ENCODE assay signal across 14 cellular contexts in the genomic region with DNA sequence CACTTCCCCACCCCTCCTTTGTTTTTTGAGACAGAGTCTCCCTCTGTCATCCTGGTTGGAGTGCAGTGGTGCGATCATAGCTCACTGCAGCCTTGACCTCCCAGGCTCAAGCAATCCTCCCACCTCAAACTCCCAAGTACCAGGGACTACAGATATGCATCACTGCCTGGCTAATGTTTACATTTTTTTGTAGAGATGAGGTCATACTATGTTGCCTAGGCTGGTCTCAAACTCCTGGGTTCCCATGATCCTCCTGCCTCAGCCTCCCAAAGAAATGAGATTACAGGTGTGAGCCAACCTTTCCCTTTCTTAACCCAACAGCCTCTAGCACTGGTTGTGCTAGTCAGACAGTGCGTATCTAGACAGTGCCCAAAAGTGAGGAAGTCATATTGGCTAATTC. TPM values are rescaled to one million over a fixed set of nuclear protein-coding genes. Genes with fewer than 3 reads are reported as not detected.
DNase-seq lines count a peak whose midpoint lies in the region; ATAC-seq and TF ChIP-seq lines count a peak whose summit lies in the region.
"Had no signal": no experiment of that assay in that cellular context is flagged by ENCODE, and none has a peak within 500 bp of the region (broad histone marks: within the 10 kb centered on the region; RNA-seq: fewer than 3 reads in every experiment).

No MANE protein-coding gene starts in this region.

- CTCF ChIA-PET in HEK293 (lab: Yijun Ruan, JAX): interaction anchor here (0.9 to 1.7 kb wide), 2 partner anchors 179 to 267 kb away, joined by 3 to 9 read pairs; no protein-coding TSS in a partner anchor
- CTCF ChIA-PET in activated CD4-positive, alpha-beta T cell treated with anti-CD3 and anti-CD28 coated beads for 36 hours (lab: Charles Lee): interaction anchor here (0.9 to 6.7 kb wide), 2 partner anchors 15 to 187 kb away, joined by 3 to 32 read pairs; no protein-coding TSS in a partner anchor

- no peak overlapping the region for H3K4me3 ChIP-seq in HEK293 (ENCODE audit: low read depth, low read length)
- H3K4me3 ChIP-seq in body of pancreas: no peak overlapping the region
- H3K4me3 ChIP-seq: GM23338 had no signal

- POLR2A ChIA-PET in HEK293 (lab: Yijun Ruan, JAX): no interaction called here
- POLR2A ChIA-PET in activated CD4-positive, alpha-beta T cell treated with anti-CD3 and anti-CD28 coated beads for 36 hours (lab: Charles Lee): no interaction called here

- H3K9me3 ChIP-seq in HEK293 (ENCODE audit: control insufficient read depth, insufficient read depth, low read depth, low read length): no peaks in the 10 kb centered on the region
- no peaks in the 10 kb centered on the region for H3K9me3 ChIP-seq in body of pancreas

- H3K4me3 Mint-ChIP-seq in osteocyte (ENCODE audit: unreplicated experiment): no peak overlapping the region
- no peak overlapping the region for H3K4me3 Mint-ChIP-seq in activated CD4-positive, alpha-beta T cell treated with anti-CD3 and anti-CD28 coated beads for 36 hours
- H3K4me3 Mint-ChIP-seq: CD14-positive monocyte; CD8-positive, alpha-beta T cell; GM23338 had no signal

- H3K27ac ChIP-seq in HEK293 (ENCODE audit: extremely low read depth, low read depth, low read length): no peak overlapping the region
- peak overlapping the region; percentile 27 to 94 (median 70) for H3K27ac ChIP-seq in body of pancreas

- TF ChIP-seq CTCF in HEK293 (tag by site-specific recombination; IDR thresholded peaks at IDR 0.05) (no peak), body of pancreas (IDR thresholded peaks at IDR 0.05) (no peak), osteocyte (IDR thresholded peaks at IDR 0.05) (no peak)

- DNase-seq in ACHN (peak; percentile 4), body of pancreas (no peak), left kidney (ENCODE audit: low read depth, low spot score) (peak; percentile 55), osteocyte (ENCODE audit: extremely low spot score, unreplicated experiment) (no peak), NCI-H2029 (lab: John Stamatoyannopoulos, UW) (no peak), retina (no peak)
- no peak for DNase-seq in activated CD4-positive, alpha-beta T cell treated with anti-CD3 and anti-CD28 coated beads for 36 hours
- DNase-seq: CD8-positive, alpha-beta T cell; COR-L47; H7 had no signal

- intact Hi-C loops in body of pancreas (cut with DNase I): no loop called here
- intact Hi-C loops in activated CD4-positive, alpha-beta T cell treated with anti-CD3 and anti-CD28 coated beads for 36 hours (cut with DNase I, micrococcal nuclease): no loop called here

- no peak for TF ChIP-seq POLR2A in body of pancreas (IDR thresholded peaks at IDR 0.05)

- in situ Hi-C loops in ACHN (cut with HindIII; ENCODE audit: low pct_ligation_motif_present, low pct_unique_long_range_greater_than_20kb, low sequenced_read_pairs): loop anchor here (25.0 kb wide), 1 partner anchor 172 kb away; no protein-coding TSS in a partner anchor

- 81 to 84% methylated on average over 2 of the region's 2 CpGs for WGBS in body of pancreas, 2 donors

- H3K36me3 ChIP-seq in HEK293 (ENCODE audit: control insufficient read depth in 2 of 2, insufficient read depth in 1 of 2, low read length in 2 of 2) (no peaks in the 10 kb centered on the region), body of pancreas (replicated peaks in 1 of 2; ENCODE audit: insufficient read depth in 1 of 2, low read depth in 2 of 2) (no peaks in the 10 kb centered on the region)

- H3K4me1 ChIP-seq in HEK293 (ENCODE audit: control insufficient read depth, insufficient read depth, low read length) (peaks cover 14% of the 10 kb centered on the region), body of pancreas (peaks cover 94% of the 10 kb centered on the region)

- no peaks in the 10 kb centered on the region for H3K36me3 Mint-ChIP-seq in osteocyte (ENCODE audit: unreplicated experiment)
- H3K36me3 Mint-ChIP-seq in activated CD4-positive, alpha-beta T cell treated with anti-CD3 and anti-CD28 coated beads for 36 hours (ENCODE audit: low read depth): no peaks in the 10 kb centered on the region
- H3K36me3 Mint-ChIP-seq: CD14-positive monocyte; CD8-positive, alpha-beta T cell had no signal

- no peaks in the 10 kb centered on the region for H3K27me3 ChIP-seq in body of pancreas

- ATAC-seq in body of pancreas: no peak
- no peak for ATAC-seq in activated CD4-positive, alpha-beta T cell treated with anti-CD3 and anti-CD28 coated beads for 36 hours
- ATAC-seq: CD8-positive, alpha-beta T cell; GM23338 had no signal

- H3K27ac Mint-ChIP-seq in osteocyte (ENCODE audit: unreplicated experiment): no peak overlapping the region
- no peak overlapping the region for H3K27ac Mint-ChIP-seq in activated CD4-positive, alpha-beta T cell treated with anti-CD3 and anti-CD28 coated beads for 36 hours
- H3K27ac Mint-ChIP-seq: CD14-positive monocyte; CD8-positive, alpha-beta T cell; GM23338 had no signal

- no peaks in the 10 kb centered on the region for H3K9me3 Mint-ChIP-seq in osteocyte (ENCODE audit: unreplicated experiment)
- H3K9me3 Mint-ChIP-seq in activated CD4-positive, alpha-beta T cell treated with anti-CD3 and anti-CD28 coated beads for 36 hours (ENCODE audit: low read depth): no peaks in the 10 kb centered on the region
- H3K9me3 Mint-ChIP-seq: CD8-positive, alpha-beta T cell; GM23338 had no signal

- peaks cover 77% of the 10 kb centered on the region for H3K27me3 Mint-ChIP-seq in osteocyte (ENCODE audit: unreplicated experiment)
- H3K27me3 Mint-ChIP-seq in activated CD4-positive, alpha-beta T cell treated with anti-CD3 and anti-CD28 coated beads for 36 hours: no peaks in the 10 kb centered on the region

- H3K4me1 Mint-ChIP-seq in osteocyte (ENCODE audit: unreplicated experiment): no peaks in the 10 kb centered on the region
- H3K4me1 Mint-ChIP-seq in activated CD4-positive, alpha-beta T cell treated with anti-CD3 and anti-CD28 coated beads for 36 hours: no peaks in the 10 kb centered on the region
- H3K4me1 Mint-ChIP-seq: CD14-positive monocyte, GM23338 had no signal

TF ChIP-seq in HEK293, 187 proteins besides CTCF, POLR2A, EP300 and RAD21:
- TF ChIP-seq, protein P1, sequence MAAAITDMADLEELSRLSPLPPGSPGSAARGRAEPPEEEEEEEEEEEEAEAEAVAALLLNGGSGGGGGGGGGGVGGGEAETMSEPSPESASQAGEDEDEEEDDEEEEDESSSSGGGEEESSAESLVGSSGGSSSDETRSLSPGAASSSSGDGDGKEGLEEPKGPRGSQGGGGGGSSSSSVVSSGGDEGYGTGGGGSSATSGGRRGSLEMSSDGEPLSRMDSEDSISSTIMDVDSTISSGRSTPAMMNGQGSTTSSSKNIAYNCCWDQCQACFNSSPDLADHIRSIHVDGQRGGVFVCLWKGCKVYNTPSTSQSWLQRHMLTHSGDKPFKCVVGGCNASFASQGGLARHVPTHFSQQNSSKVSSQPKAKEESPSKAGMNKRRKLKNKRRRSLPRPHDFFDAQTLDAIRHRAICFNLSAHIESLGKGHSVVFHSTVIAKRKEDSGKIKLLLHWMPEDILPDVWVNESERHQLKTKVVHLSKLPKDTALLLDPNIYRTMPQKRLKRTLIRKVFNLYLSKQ (tag by site-specific recombination; IDR thresholded peaks at IDR 0.05; ENCODE audit: borderline replicate concordance): no peak
- no peak for TF ChIP-seq FEZF1 (tag by site-specific recombination; IDR thresholded peaks at IDR 0.05)
- TF ChIP-seq, protein P2, sequence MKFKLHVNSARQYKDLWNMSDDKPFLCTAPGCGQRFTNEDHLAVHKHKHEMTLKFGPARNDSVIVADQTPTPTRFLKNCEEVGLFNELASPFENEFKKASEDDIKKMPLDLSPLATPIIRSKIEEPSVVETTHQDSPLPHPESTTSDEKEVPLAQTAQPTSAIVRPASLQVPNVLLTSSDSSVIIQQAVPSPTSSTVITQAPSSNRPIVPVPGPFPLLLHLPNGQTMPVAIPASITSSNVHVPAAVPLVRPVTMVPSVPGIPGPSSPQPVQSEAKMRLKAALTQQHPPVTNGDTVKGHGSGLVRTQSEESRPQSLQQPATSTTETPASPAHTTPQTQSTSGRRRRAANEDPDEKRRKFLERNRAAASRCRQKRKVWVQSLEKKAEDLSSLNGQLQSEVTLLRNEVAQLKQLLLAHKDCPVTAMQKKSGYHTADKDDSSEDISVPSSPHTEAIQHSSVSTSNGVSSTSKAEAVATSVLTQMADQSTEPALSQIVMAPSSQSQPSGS (tag by site-specific recombination; IDR thresholded peaks at IDR 0.05; ENCODE audit: low read depth): peak; percentile 44; the same call in 1 of the 2 replicates
- no peak for TF ChIP-seq YY1 (tag by site-specific recombination; IDR thresholded peaks at IDR 0.05)
- TF ChIP-seq IKZF3 (tag by site-specific recombination; IDR thresholded peaks at IDR 0.05): no peak
- no peak for TF ChIP-seq ZNF391 (tag by site-specific recombination; IDR thresholded peaks at IDR 0.05; ENCODE audit: borderline replicate concordance, low read depth)
- TF ChIP-seq WT1 (tag by site-specific recombination; IDR thresholded peaks at IDR 0.05): peak; percentile 40; the same call in 1 of the 2 replicates
- TF ChIP-seq ZNF48 (tag by site-specific recombination; IDR thresholded peaks at IDR 0.05): no peak
- TF ChIP-seq OSR2 (tag by site-specific recombination; IDR thresholded peaks at IDR 0.05): no peak
- TF ChIP-seq ZBTB11 (tag by site-specific recombination; conservative IDR thresholded peaks at IDR 0.05; ENCODE audit: low read depth): no peak

RNA-seq across cellular contexts. Expression of gene GATM, which starts 6.4 kb away (rescaled TPM):
- total RNA-seq in body of pancreas: 1,000 to 10,000 TPM; 1,064 to 1,447 TPM
- total RNA-seq in osteocyte: not detected in 2 replicates
- 1 to 10 TPM; 2.5 to 3.4 TPM for total RNA-seq in activated CD4-positive, alpha-beta T cell treated with anti-CD3 and anti-CD28 coated beads for 36 hours
- total RNA-seq: HT1080 had no signal

Comparison
In these comparisons a context has a peak if more than half of its experiments do, and no peak if none do; other contexts are left out.
1. DNase-seq: peak in ACHN (single experiment) and left kidney (single experiment); none in body of pancreas (0 of 4), osteocyte (single experiment), NCI-H2029 (single experiment), retina (single experiment) and activated CD4-positive, alpha-beta T cell treated with anti-CD3 and anti-CD28 coated beads for 36 hours (single experiment).
2. RNA of gene GATM, which starts 6.4 kb away (total RNA-seq): 1,064 to 1,447 TPM in body of pancreas; 2.5 to 3.4 TPM in activated CD4-positive, alpha-beta T cell treated with anti-CD3 and anti-CD28 coated beads for 36 hours and not detected in osteocyte; every median in the first group is over 100 times any median in the second.